15 cellular contexts compared by ENCODE assay signal in genomic region chr12:90343966-90344365, GRCh38.
DNase-seq lines count a peak whose midpoint lies in the region; ATAC-seq and TF ChIP-seq lines count a peak whose summit lies in the region.
"Had no signal": no experiment of that assay in that cellular context is flagged by ENCODE, and none has a peak within 500 bp of the region (broad histone marks: within the 10 kb centered on the region; RNA-seq: fewer than 3 reads in every experiment).

No MANE protein-coding gene starts in this region.

- H2AFZ ChIP-seq in mammary epithelial cell (ENCODE audit: low read depth, low read length), result no peak overlapping the region
- no peak overlapping the region for H2AFZ ChIP-seq in mesenchymal stem cell (ENCODE audit: low read depth, low read length)

- H2BK5ac ChIP-seq in mesenchymal stem cell (ENCODE audit: low read depth, low read length, poor library complexity, severe bottlenecking), result no peak overlapping the region

- H3K9ac ChIP-seq in mammary epithelial cell (ENCODE audit: insufficient read depth, low read length), result no peak overlapping the region
- H3K9ac ChIP-seq in mesenchymal stem cell (ENCODE audit: low read length), result no peak overlapping the region

- ATAC-seq in foreskin keratinocyte (peak; percentile 26), HG02798 (IDR thresholded peaks at IDR 0.05; ENCODE audit: poor library complexity, unreplicated experiment) (no peak)
- ATAC-seq: A549; CD8-positive, alpha-beta T cell had no signal

- POLR2A ChIA-PET in activated CD4-positive, alpha-beta T cell treated with anti-CD3 and anti-CD28 coated beads, Interleukin-2, amount 10 ng/mL, durations not matched to agents 7 days and 5 days (lab: Charles Lee), result no interaction called here

- H3K9me3 Mint-ChIP-seq in activated CD4-positive, alpha-beta T cell treated with anti-CD3 and anti-CD28 coated beads, Interleukin-2, amount 10 ng/mL, durations not matched to agents 7 days and 5 days, result no peaks in the 10 kb centered on the region
- H3K9me3 Mint-ChIP-seq: CD8-positive, alpha-beta T cell; H9 had no signal

- in situ Hi-C loops in mammary epithelial cell (cut with MboI; ENCODE audit: low sequenced_read_pairs in 2 of 2), result no loop called here

- no peak for TF ChIP-seq CTCF in mammary epithelial cell (conservative IDR thresholded peaks at IDR 0.05 in 1 of 2, IDR thresholded peaks at IDR 0.05 in 1 of 2; ENCODE audit: extremely low read depth in 1 of 2, insufficient read depth in 1 of 2, low read depth in 1 of 2, low read length in 2 of 2)
- no peak for TF ChIP-seq CTCF in foreskin keratinocyte (conservative IDR thresholded peaks at IDR 0.05)
- no peak for TF ChIP-seq CTCF in uterus (IDR thresholded peaks at IDR 0.05)

- H4K91ac ChIP-seq in mesenchymal stem cell (ENCODE audit: low read length), result no peak overlapping the region

- H3K36me3 Mint-ChIP-seq in activated CD4-positive, alpha-beta T cell treated with anti-CD3 and anti-CD28 coated beads, Interleukin-2, amount 10 ng/mL, durations not matched to agents 7 days and 5 days (ENCODE audit: low read depth), result no peaks in the 10 kb centered on the region
- H3K36me3 Mint-ChIP-seq: CD14-positive monocyte; CD8-positive, alpha-beta T cell had no signal

- peaks cover 2% of the 10 kb centered on the region for H3K27me3 Mint-ChIP-seq in activated CD4-positive, alpha-beta T cell treated with anti-CD3 and anti-CD28 coated beads, Interleukin-2, amount 10 ng/mL, durations not matched to agents 7 days and 5 days

- no TSS peak for BruUV-seq in mammary epithelial cell (replicated peaks; lab: Mats Ljungman, UMichigan)

- no peak overlapping the region for H4K8ac ChIP-seq in mesenchymal stem cell (ENCODE audit: low read length)

- no peak overlapping the region for H2BK12ac ChIP-seq in mesenchymal stem cell (ENCODE audit: low read length in 2 of 2)

- H3K14ac ChIP-seq in mesenchymal stem cell (ENCODE audit: low read length in 2 of 2), result no peak overlapping the region

- no peak overlapping the region for H3K23ac ChIP-seq in mesenchymal stem cell (ENCODE audit: low read length in 2 of 2)

- no peak for TF ChIP-seq POLR2A in uterus (IDR thresholded peaks at IDR 0.05)

- no peak overlapping the region for H3K27ac Mint-ChIP-seq in activated CD4-positive, alpha-beta T cell treated with anti-CD3 and anti-CD28 coated beads, Interleukin-2, amount 10 ng/mL, durations not matched to agents 7 days and 5 days
- H3K27ac Mint-ChIP-seq: CD14-positive monocyte; CD8-positive, alpha-beta T cell; H9 had no signal

- no peaks in the 10 kb centered on the region for H3K9me3 ChIP-seq in mammary epithelial cell (replicated peaks; ENCODE audit: insufficient read depth, low read length)
- H3K9me3 ChIP-seq in mesenchymal stem cell (ENCODE audit: control insufficient read depth, low read length), result no peaks in the 10 kb centered on the region
- no peaks in the 10 kb centered on the region for H3K9me3 ChIP-seq in uterus
- H3K9me3 ChIP-seq: Caco-2 had no signal

- no peaks in the 10 kb centered on the region for H3K79me2 ChIP-seq in mammary epithelial cell (ENCODE audit: insufficient read depth, low read length)

- DNase-seq in mammary epithelial cell (peak; percentile 43), foreskin keratinocyte (peak; percentile 70 to 80), mesenchymal stem cell (no peak), uterus (no peak), NCI-H446 treated with DMSO at 0.1 percent for 48 hours (lab: John Stamatoyannopoulos, UW) (no peak)
- DNase-seq in activated CD4-positive, alpha-beta T cell treated with anti-CD3 and anti-CD28 coated beads, Interleukin-2, amount 10 ng/mL, durations not matched to agents 7 days and 5 days, result no peak
- DNase-seq: Caco-2; CD8-positive, alpha-beta T cell; DMS53; GOT3; H9; IMR-90 had no signal

- no peak overlapping the region for H3K4ac ChIP-seq in mesenchymal stem cell (ENCODE audit: low read depth in 1 of 2, low read length in 2 of 2)

- H3K4me2 ChIP-seq in mammary epithelial cell (ENCODE audit: insufficient read depth, low read depth, low read length) (peak overlapping the region; percentile 11), mesenchymal stem cell (ENCODE audit: low read length, poor library complexity, severe bottlenecking) (no peak overlapping the region)
- H3K4me2 ChIP-seq: A549 had no signal

- no peak overlapping the region for H3K27ac ChIP-seq in mammary epithelial cell (ENCODE audit: insufficient read depth, low read depth, low read length)
- no peak overlapping the region for H3K27ac ChIP-seq in foreskin keratinocyte
- H3K27ac ChIP-seq in mesenchymal stem cell (ENCODE audit: low read length, poor library complexity, severe bottlenecking), result no peak overlapping the region
- no peak overlapping the region for H3K27ac ChIP-seq in uterus
- H3K27ac ChIP-seq: A549 had no signal

- CTCF ChIA-PET in mammary epithelial cell (lab: Charles Lee; ENCODE audit: low non-redundant PET), result no interaction called here
- CTCF ChIA-PET in activated CD4-positive, alpha-beta T cell treated with anti-CD3 and anti-CD28 coated beads, Interleukin-2, amount 10 ng/mL, durations not matched to agents 7 days and 5 days (lab: Charles Lee), result no interaction called here

- peak overlapping the region; percentile 34 for H2BK120ac ChIP-seq in mesenchymal stem cell (ENCODE audit: low read depth, low read length)

- H3K27me3 ChIP-seq in mammary epithelial cell (ENCODE audit: insufficient read depth, low read length) (no peaks in the 10 kb centered on the region), foreskin keratinocyte (no peaks in the 10 kb centered on the region), mesenchymal stem cell (ENCODE audit: control insufficient read depth in 1 of 2, insufficient read depth in 1 of 2, low read length in 2 of 2) (no peaks in the 10 kb centered on the region), uterus (no peaks in the 10 kb centered on the region)

- H2BK15ac ChIP-seq in mesenchymal stem cell (ENCODE audit: low read depth, poor library complexity, severe bottlenecking), result no peak overlapping the region

- no peaks in the 10 kb centered on the region for H3K79me1 ChIP-seq in mesenchymal stem cell (replicated peaks; ENCODE audit: low read length, poor library complexity, severe bottlenecking)

- intact Hi-C loops in mammary epithelial cell (cut with micrococcal nuclease), result no loop called here
- intact Hi-C loops in uterus (cut with DNase I; ENCODE audit: low total_unique reads), result no loop called here

- no peaks in the 10 kb centered on the region for H4K20me1 ChIP-seq in mammary epithelial cell (ENCODE audit: insufficient read depth, low read length)

- H3K18ac ChIP-seq in mesenchymal stem cell (ENCODE audit: low read depth in 1 of 2, low read length in 2 of 2), result no peak overlapping the region

- H3K4me3 ChIP-seq in mammary epithelial cell (replicated peaks in 1 of 3; ENCODE audit: insufficient read depth in 1 of 3, low read depth in 2 of 3, low read length in 3 of 3) (no peak overlapping the region), mesenchymal stem cell (ENCODE audit: insufficient read depth in 1 of 2, low read depth in 1 of 2, low read length in 2 of 2) (no peak overlapping the region), uterus (no peak overlapping the region)
- H3K4me3 ChIP-seq: A549 had no signal

- H2AK5ac ChIP-seq in mesenchymal stem cell (ENCODE audit: low read length, severe bottlenecking), result no peak overlapping the region

- peaks cover 6% of the 10 kb centered on the region for H3K4me1 ChIP-seq in mammary epithelial cell (ENCODE audit: insufficient read depth, low read length)
- H3K4me1 ChIP-seq in foreskin keratinocyte, result no peaks in the 10 kb centered on the region
- no peaks in the 10 kb centered on the region for H3K4me1 ChIP-seq in mesenchymal stem cell (ENCODE audit: control insufficient read depth, insufficient read depth, low read depth, low read length)
- no peaks in the 10 kb centered on the region for H3K4me1 ChIP-seq in uterus
- H3K4me1 ChIP-seq: A549, Caco-2 had no signal

- no peak overlapping the region for H3K4me3 Mint-ChIP-seq in activated CD4-positive, alpha-beta T cell treated with anti-CD3 and anti-CD28 coated beads, Interleukin-2, amount 10 ng/mL, durations not matched to agents 7 days and 5 days
- H3K4me3 Mint-ChIP-seq: CD14-positive monocyte; CD8-positive, alpha-beta T cell; H9 had no signal

- dilution Hi-C loops in mammary epithelial cell (cut with HindIII; ENCODE audit: low sequenced_read_pairs), result no loop called here

- WGBS in mammary epithelial cell (ENCODE audit: low coverage, missing lambda C conversion rate), result 0% methylated on average over 2 of the region's 2 CpGs
- WGBS in mesenchymal stem cell, result 86% methylated on average over 1 of the region's 2 CpGs

- H3K4me1 Mint-ChIP-seq in activated CD4-positive, alpha-beta T cell treated with anti-CD3 and anti-CD28 coated beads, Interleukin-2, amount 10 ng/mL, durations not matched to agents 7 days and 5 days, result no peaks in the 10 kb centered on the region
- H3K4me1 Mint-ChIP-seq: CD14-positive monocyte had no signal

- no peaks in the 10 kb centered on the region for H3K36me3 ChIP-seq in mammary epithelial cell (ENCODE audit: insufficient read depth, low read length)
- H3K36me3 ChIP-seq in mesenchymal stem cell (ENCODE audit: control insufficient read depth in 1 of 2, insufficient read depth in 2 of 2, low read depth in 1 of 2, low read length in 2 of 2), result no peaks in the 10 kb centered on the region
- no peaks in the 10 kb centered on the region for H3K36me3 ChIP-seq in uterus

Comparison
In these comparisons a context has a peak if more than half of its experiments do, and no peak if none do; other contexts are left out.
1. DNase-seq: peak in mammary epithelial cell (single experiment) and foreskin keratinocyte (2 of 2); none in mesenchymal stem cell (single experiment), uterus (0 of 2), NCI-H446 treated with DMSO at 0.1 percent for 48 hours (single experiment) and activated CD4-positive, alpha-beta T cell treated with anti-CD3 and anti-CD28 coated beads, Interleukin-2, amount 10 ng/mL, durations not matched to agents 7 days and 5 days (single experiment).